Comparison of ENCODE assay signal across 2 cellular contexts in the genomic region with DNA sequence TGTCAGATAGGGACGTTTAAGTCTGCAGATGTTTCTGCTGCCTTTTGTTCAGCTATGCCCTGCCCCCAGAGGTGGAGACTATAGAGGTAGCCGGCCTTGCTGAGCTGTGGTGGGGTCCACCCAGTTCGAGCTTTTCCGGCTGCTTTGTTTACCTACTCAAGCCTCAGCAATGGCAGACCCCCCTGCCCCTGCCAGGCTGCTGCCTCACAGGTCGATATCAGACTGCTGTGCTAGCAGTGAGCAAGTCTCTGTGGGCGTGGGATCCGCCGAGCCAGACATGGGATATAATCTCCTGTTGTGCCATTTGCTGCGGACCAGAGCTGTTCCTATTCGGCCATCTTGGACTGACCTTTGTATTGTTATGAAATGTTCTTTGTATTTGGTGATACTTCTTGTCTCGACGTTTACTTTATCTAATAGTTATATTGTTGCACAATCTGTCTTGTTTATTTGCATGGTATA.
TF ChIP-seq lines count a peak whose summit lies in the region.

No MANE protein-coding gene starts in this region.

TF ChIP-seq in HepG2, 621 proteins besides CTCF, POLR2A, EP300 and RAD21 (continues in another document):
- TF ChIP-seq ZNF7 (CRISPR knock-in tag; IDR thresholded peaks at IDR 0.05) (no peak), ZNF784 (CRISPR knock-in tag; IDR thresholded peaks at IDR 0.05; ENCODE audit: borderline replicate concordance) (no peak), STAT5B (CRISPR knock-in tag; IDR thresholded peaks at IDR 0.05) (no peak), ZMYM2 (CRISPR knock-in tag; IDR thresholded peaks at IDR 0.05) (no peak), PRDM15 (CRISPR knock-in tag; IDR thresholded peaks at IDR 0.05) (no peak), ZSCAN9 (CRISPR knock-in tag; IDR thresholded peaks at IDR 0.05; ENCODE audit: borderline replicate concordance) (no peak), NFIC (IDR thresholded peaks at IDR 0.05; ENCODE audit: low read length) (no peak), PAF1 (CRISPR knock-in tag; IDR thresholded peaks at IDR 0.05) (no peak), KDM5B (CRISPR knock-in tag; IDR thresholded peaks at IDR 0.05; ENCODE audit: borderline replicate concordance) (0 out of 2 replicates have a peak, but pooled peaks have one; percentile 33), ZNF33B (CRISPR knock-in tag; IDR thresholded peaks at IDR 0.05) (no peak), TARDBP (CRISPR knock-in tag; IDR thresholded peaks at IDR 0.05) (no peak), ATM (IDR thresholded peaks at IDR 0.05; ENCODE audit: borderline replicate concordance) (no peak), PCBP2 (optimal IDR thresholded peaks at IDR 0.05; ENCODE audit: low read depth, low read length, poor library complexity, severe bottlenecking) (no peak), SCMH1 (CRISPR knock-in tag; IDR thresholded peaks at IDR 0.05; ENCODE audit: borderline replicate concordance) (no peak), FOXM1 (CRISPR knock-in tag; IDR thresholded peaks at IDR 0.05) (no peak), ZNF550 (CRISPR knock-in tag; IDR thresholded peaks at IDR 0.05; ENCODE audit: borderline replicate concordance) (no peak), ZNF768 (CRISPR knock-in tag; IDR thresholded peaks at IDR 0.05) (peak; percentile 81; the same call in 1 of the 2 replicates), ZNF660 (CRISPR knock-in tag; IDR thresholded peaks at IDR 0.05; ENCODE audit: borderline replicate concordance, low read depth) (no peak)
- TF ChIP-seq, protein P1, sequence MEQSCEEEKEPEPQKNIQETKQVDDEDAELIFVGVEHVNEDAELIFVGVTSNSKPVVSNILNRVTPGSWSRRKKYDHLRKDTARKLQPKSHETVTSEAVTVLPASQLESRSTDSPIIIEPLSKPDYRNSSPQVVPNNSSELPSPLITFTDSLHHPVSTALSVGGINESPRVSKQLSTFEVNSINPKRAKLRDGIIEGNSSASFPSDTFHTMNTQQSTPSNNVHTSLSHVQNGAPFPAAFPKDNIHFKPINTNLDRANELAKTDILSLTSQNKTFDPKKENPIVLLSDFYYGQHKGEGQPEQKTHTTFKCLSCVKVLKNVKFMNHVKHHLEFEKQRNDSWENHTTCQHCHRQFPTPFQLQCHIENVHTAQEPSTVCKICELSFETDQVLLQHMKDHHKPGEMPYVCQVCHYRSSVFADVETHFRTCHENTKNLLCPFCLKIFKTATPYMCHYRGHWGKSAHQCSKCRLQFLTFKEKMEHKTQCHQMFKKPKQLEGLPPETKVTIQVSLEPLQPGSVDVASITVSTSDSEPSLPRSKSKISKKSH (CRISPR knock-in tag; IDR thresholded peaks at IDR 0.05; ENCODE audit: borderline replicate concordance): 0 out of 2 replicates have a peak, but pooled peaks have one; percentile 67
- TF ChIP-seq, protein P2, sequence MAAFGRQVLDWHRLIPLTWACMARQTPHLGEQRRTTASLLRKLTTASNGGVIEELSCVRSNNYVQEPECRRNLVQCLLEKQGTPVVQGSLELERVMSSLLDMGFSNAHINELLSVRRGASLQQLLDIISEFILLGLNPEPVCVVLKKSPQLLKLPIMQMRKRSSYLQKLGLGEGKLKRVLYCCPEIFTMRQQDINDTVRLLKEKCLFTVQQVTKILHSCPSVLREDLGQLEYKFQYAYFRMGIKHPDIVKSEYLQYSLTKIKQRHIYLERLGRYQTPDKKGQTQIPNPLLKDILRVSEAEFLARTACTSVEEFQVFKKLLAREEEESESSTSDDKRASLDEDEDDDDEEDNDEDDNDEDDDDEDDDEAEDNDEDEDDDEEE (CRISPR knock-in tag; IDR thresholded peaks at IDR 0.05): no peak
- TF ChIP-seq, protein P3, sequence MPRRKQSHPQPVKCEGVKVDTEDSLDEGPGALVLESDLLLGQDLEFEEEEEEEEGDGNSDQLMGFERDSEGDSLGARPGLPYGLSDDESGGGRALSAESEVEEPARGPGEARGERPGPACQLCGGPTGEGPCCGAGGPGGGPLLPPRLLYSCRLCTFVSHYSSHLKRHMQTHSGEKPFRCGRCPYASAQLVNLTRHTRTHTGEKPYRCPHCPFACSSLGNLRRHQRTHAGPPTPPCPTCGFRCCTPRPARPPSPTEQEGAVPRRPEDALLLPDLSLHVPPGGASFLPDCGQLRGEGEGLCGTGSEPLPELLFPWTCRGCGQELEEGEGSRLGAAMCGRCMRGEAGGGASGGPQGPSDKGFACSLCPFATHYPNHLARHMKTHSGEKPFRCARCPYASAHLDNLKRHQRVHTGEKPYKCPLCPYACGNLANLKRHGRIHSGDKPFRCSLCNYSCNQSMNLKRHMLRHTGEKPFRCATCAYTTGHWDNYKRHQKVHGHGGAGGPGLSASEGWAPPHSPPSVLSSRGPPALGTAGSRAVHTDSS (CRISPR knock-in tag; conservative IDR thresholded peaks at IDR 0.05): no peak

TF ChIP-seq in H1, 55 proteins besides CTCF, POLR2A, EP300 and RAD21:
- TF ChIP-seq SP2 (IDR thresholded peaks at IDR 0.05; ENCODE audit: low read length) (no peak), YY1 (IDR thresholded peaks at IDR 0.05; ENCODE audit: low read depth, low read length) (peak; percentile 84), SP1 (IDR thresholded peaks at IDR 0.05; ENCODE audit: low read depth, low read length) (no peak), CEBPB (IDR thresholded peaks at IDR 0.05; ENCODE audit: low read depth, low read length) (no peak; the same call in 1 of the 2 replicates), BRCA1 (IDR thresholded peaks at IDR 0.05; ENCODE audit: low read depth, low read length) (no peak), RFX5 (IDR thresholded peaks at IDR 0.05; ENCODE audit: borderline replicate concordance, low read depth, low read length) (no peak), RBBP5 (IDR thresholded peaks at IDR 0.05; ENCODE audit: borderline replicate concordance, low read depth, low read length) (no peak)
